Comparison of ENCODE assay signal across 24 cellular contexts in the genomic region with DNA sequence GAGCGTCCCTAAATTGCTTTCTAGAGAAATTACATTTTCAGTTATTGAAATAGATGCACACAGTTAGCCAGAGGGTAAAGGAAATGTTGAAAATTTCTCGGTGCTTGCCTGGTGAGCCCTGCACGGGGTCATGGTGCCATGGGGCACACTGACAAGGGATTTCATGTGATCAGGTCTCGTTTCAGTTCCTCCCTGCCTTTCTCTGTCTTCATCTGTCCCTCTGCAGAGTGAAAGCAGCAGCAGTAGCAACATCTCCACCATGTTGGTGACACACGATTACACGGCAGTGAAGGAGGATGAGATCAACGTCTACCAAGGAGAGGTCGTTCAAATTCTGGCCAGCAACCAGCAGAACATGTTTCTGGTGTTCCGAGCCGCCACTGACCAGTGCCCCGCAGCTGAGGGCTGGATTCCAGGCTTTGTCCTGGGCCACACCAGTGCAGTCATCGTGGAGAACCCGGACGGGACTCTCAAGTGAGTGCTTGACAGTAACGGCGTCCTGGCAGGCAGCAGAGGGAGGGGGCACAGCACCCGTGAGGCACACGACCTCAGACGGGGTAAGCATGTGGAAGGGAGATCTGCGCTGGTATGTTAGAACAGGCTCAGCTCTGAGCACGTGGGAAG.
DNase-seq lines count a peak whose midpoint lies in the region; ATAC-seq and TF ChIP-seq lines count a peak whose summit lies in the region.
"Had no signal": no experiment of that assay in that cellular context is flagged by ENCODE, and none has a peak within 500 bp of the region (broad histone marks: within the 10 kb centered on the region; RNA-seq: fewer than 3 reads in every experiment).

No MANE protein-coding gene starts in this region.

- DNase-seq in heart left ventricle (peak in 1 of 5 donors; percentile 52), left ventricle myocardium inferior (no peak), lower lobe of right lung (no peak), upper lobe of right lung (no peak), middle frontal gyrus (ENCODE audit: extremely low spot score, low spot score) (no peak)
- DNase-seq in activated T-cell treated with anti-CD3 and anti-CD28 coated beads, Interleukin-2, amount 50 U/mL, for 48 hours, result no peak
- DNase-seq: activated CD4-positive, alpha-beta T cell treated with anti-CD3 and anti-CD28 coated beads for 48 hours; activated naive CD4-positive, alpha-beta T cell; activated T-cell treated with anti-CD3 and anti-CD28 coated beads, Interleukin-2, amount 50 U/mL, for 4 hours; body of pancreas; DMS53; effector memory CD8-positive, alpha-beta T cell; hypothalamus; Karpas-422; mucosa of descending colon; NCI-H1105; NCI-H2081; substantia nigra; T-helper 2 cell had no signal

- H3K27ac ChIP-seq in heart left ventricle (peak overlapping the region in 1 of 12 donors; percentile 70), left ventricle myocardium inferior (replicated peaks) (no peak overlapping the region), OCI-LY3 (ENCODE audit: low read length) (no peak overlapping the region), lower lobe of right lung (peak overlapping the region; percentile 46), upper lobe of right lung (no peak overlapping the region)
- H3K27ac ChIP-seq: body of pancreas, gastroesophageal sphincter, prostate gland, SK-N-MC had no signal

- no peaks in the 10 kb centered on the region for H3K27me3 ChIP-seq in heart left ventricle
- H3K27me3 ChIP-seq in left ventricle myocardium inferior (ENCODE audit: low read depth), result no peaks in the 10 kb centered on the region
- H3K27me3 ChIP-seq in OCI-LY3 (ENCODE audit: low read depth, low read length), result no peaks in the 10 kb centered on the region
- no peaks in the 10 kb centered on the region for H3K27me3 ChIP-seq in lower lobe of right lung (ENCODE audit: low read depth)
- no peaks in the 10 kb centered on the region for H3K27me3 ChIP-seq in upper lobe of right lung
- H3K27me3 ChIP-seq: body of pancreas, gastroesophageal sphincter had no signal

- no peak for TF ChIP-seq CTCF in heart left ventricle (IDR thresholded peaks at IDR 0.05)
- TF ChIP-seq CTCF in left ventricle myocardium inferior (IDR thresholded peaks at IDR 0.05; ENCODE audit: borderline replicate concordance), result no peak
- no peak for TF ChIP-seq CTCF in OCI-LY3 (IDR thresholded peaks at IDR 0.05; ENCODE audit: low read depth, low read length)
- no peak for TF ChIP-seq CTCF in lower lobe of right lung (IDR thresholded peaks at IDR 0.05)
- TF ChIP-seq CTCF in upper lobe of right lung (IDR thresholded peaks at IDR 0.05), result no peak

- no peaks in the 10 kb centered on the region for H4K20me1 ChIP-seq in OCI-LY3 (ENCODE audit: insufficient read depth, low read length)

- 0 out of 2 replicates have a peak overlapping the region, but pooled peaks have one; percentile 16 for H2AFZ ChIP-seq in OCI-LY3 (ENCODE audit: low read depth, low read length)

- H3K4me3 ChIP-seq in heart left ventricle (no peak overlapping the region), left ventricle myocardium inferior (no peak overlapping the region), OCI-LY3 (ENCODE audit: low read length) (peak overlapping the region; percentile 47; the same call in 1 of the 2 replicates), lower lobe of right lung (peak overlapping the region; percentile 34), upper lobe of right lung (no peak overlapping the region)
- H3K4me3 ChIP-seq: body of pancreas, gastroesophageal sphincter, mucosa of descending colon, prostate gland, SK-N-MC had no signal

- no peaks in the 10 kb centered on the region for H3K79me2 ChIP-seq in OCI-LY3 (ENCODE audit: low read length)

- TF ChIP-seq POLR2A in heart left ventricle (IDR thresholded peaks at IDR 0.05), result no peak

- intact Hi-C loops in heart left ventricle (cut with DNase I), result no loop called here
- intact Hi-C loops in left ventricle myocardium inferior (cut with micrococcal nuclease), result no loop called here
- intact Hi-C loops in lower lobe of right lung (cut with DNase I), result no loop called here
- intact Hi-C loops in upper lobe of right lung (cut with DNase I), result no loop called here

- H3K4me1 ChIP-seq in heart left ventricle, result peaks cover 0 to 36% (median 10%) of the 10 kb centered on the region in 12 donors
- peaks cover 34% of the 10 kb centered on the region for H3K4me1 ChIP-seq in left ventricle myocardium inferior
- H3K4me1 ChIP-seq in OCI-LY3 (ENCODE audit: low read length), result peaks cover 22% of the 10 kb centered on the region
- H3K4me1 ChIP-seq in lower lobe of right lung, result peaks cover 13% of the 10 kb centered on the region
- no peaks in the 10 kb centered on the region for H3K4me1 ChIP-seq in upper lobe of right lung
- H3K4me1 ChIP-seq: body of pancreas, prostate gland had no signal

- 65 to 80% (median 73%) methylated on average over 15 to 21 of the region's 21 CpGs for WGBS in heart left ventricle, 4 donors

- H3K9ac ChIP-seq in OCI-LY3 (ENCODE audit: low read length), result no peak overlapping the region; the same call in 1 of the 2 replicates

- H3K4me2 ChIP-seq in OCI-LY3 (ENCODE audit: low read length), result peak overlapping the region; percentile 75

- H3K36me3 ChIP-seq in heart left ventricle (peaks cover 0 to 100% (median 84%) of the 10 kb centered on the region in 9 donors), left ventricle myocardium inferior (peaks cover 98% of the 10 kb centered on the region), OCI-LY3 (replicated peaks; ENCODE audit: low read depth, low read length) (no peaks in the 10 kb centered on the region), lower lobe of right lung (peaks cover 93% of the 10 kb centered on the region), upper lobe of right lung (peaks cover 95% of the 10 kb centered on the region)

- ATAC-seq in heart left ventricle, result peak; percentile 8 to 49 (median 30)
- peak; percentile 64 to 73 for ATAC-seq in lower lobe of right lung
- peak; percentile 74 for ATAC-seq in upper lobe of right lung
- no peak for ATAC-seq in HG03565 (IDR thresholded peaks at IDR 0.05; ENCODE audit: unreplicated experiment)
- ATAC-seq: activated T-cell treated with anti-CD3 and anti-CD28 coated beads, Interleukin-2, amount 50 U/mL, for 4 hours; body of pancreas; effector memory CD8-positive, alpha-beta T cell had no signal

- H3K9me3 ChIP-seq in heart left ventricle (no peaks in the 10 kb centered on the region), left ventricle myocardium inferior (replicated peaks) (no peaks in the 10 kb centered on the region), OCI-LY3 (ENCODE audit: insufficient read depth, low read length) (no peaks in the 10 kb centered on the region), lower lobe of right lung (no peaks in the 10 kb centered on the region), upper lobe of right lung (no peaks in the 10 kb centered on the region)
- H3K9me3 ChIP-seq: body of pancreas, gastroesophageal sphincter, mucosa of descending colon, prostate gland had no signal

Comparison
In these comparisons a context has a peak if more than half of its experiments do, and no peak if none do; other contexts are left out.
1. H3K4me3 ChIP-seq: peak in OCI-LY3 (single experiment) and lower lobe of right lung (single experiment); none in heart left ventricle (0 of 12), left ventricle myocardium inferior (single experiment) and upper lobe of right lung (single experiment).